ENCODE assay signal across 12 cellular contexts in the genomic region with DNA sequence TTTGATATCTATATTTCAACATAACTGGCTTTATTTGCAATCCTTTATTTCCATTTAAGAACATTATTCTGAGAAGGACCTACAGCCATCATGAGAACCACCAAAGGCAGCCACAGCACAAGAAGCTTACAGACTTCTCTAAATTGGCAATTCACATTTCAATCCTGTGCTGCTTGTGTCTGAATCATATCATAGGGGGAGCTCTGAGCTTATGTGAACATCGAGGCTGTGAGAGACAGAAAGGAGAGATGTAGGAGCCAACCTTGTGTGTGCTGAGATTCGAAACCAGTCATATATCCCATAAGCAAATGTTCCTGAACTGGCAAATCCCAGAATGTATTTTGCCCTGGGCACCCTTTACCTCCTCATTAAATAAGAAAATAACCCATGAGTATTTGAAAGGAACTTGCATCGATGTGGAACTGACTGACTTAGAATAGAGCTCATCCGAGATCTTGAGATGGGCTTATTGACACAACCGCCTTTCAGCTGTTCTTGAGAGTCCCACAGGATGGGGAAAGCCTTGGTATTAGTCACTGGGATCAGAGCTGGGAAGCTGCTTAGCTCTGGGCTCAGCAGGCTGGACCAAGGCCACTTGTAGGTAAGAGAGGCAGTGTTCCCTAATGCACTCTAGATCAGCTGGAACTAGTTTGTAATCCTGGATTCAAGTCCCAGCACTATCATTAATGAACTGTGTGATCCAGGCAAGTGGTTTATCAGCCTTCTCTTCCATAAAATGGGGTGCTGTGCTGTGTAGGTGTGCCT.
A peak's percentile ranks its signal among the peaks of the same experiment; 100 is the strongest.
DNase-seq lines count a peak whose midpoint lies in the region; ATAC-seq, FAIRE-seq and TF ChIP-seq lines count a peak whose summit lies in the region.
"Had no signal": no experiment of that assay in that cellular context is flagged by ENCODE, and none has a peak within 500 bp of the region (broad histone marks: within the 10 kb centered on the region; RNA-seq: fewer than 3 reads in every experiment).

No MANE protein-coding gene starts in this region.

- H3K9me3 ChIP-seq in muscle layer of duodenum (ENCODE audit: control insufficient read depth in 1 of 2, low read length in 2 of 2) (no peaks in the 10 kb centered on the region), HAP-1 (no peaks in the 10 kb centered on the region)

- H3K9me3 Mint-ChIP-seq in naive thymus-derived CD8-positive, alpha-beta T cell = peaks cover 0 to 2% (median 0%) of the 10 kb centered on the region in 9 donors
- H3K9me3 Mint-ChIP-seq: activated naive CD8-positive, alpha-beta T cell treated with anti-CD3 and anti-CD28 coated beads, Interleukin-2, amount 10 ng/mL, durations not matched to agents 7 days and 5 days had no signal

- peak; percentile 29 for FAIRE-seq in D721Med (lab: Jason Lieb, UNC)
- FAIRE-seq: endometrium had no signal

- no peak for ATAC-seq in naive thymus-derived CD8-positive, alpha-beta T cell

- H3K27ac ChIP-seq in caudate nucleus (ENCODE audit: low read depth, low read length) = peak overlapping the region; percentile 29
- peak overlapping the region; percentile 53 for H3K27ac ChIP-seq in muscle layer of duodenum (ENCODE audit: low read length)

- POLR2A ChIA-PET in naive thymus-derived CD8-positive, alpha-beta T cell (lab: Charles Lee) = no interaction called here

- H3K4me1 ChIP-seq in muscle layer of duodenum (ENCODE audit: control insufficient read depth in 1 of 2, insufficient read depth in 2 of 2, low read length in 2 of 2) (peaks cover 13 to 26% of the 10 kb centered on the region in 2 donors), HAP-1 (no peaks in the 10 kb centered on the region)

- peak; percentile 35 for TF ChIP-seq CTCF in D721Med (IDR thresholded peaks at IDR 0.05; ENCODE audit: insufficient read depth, missing control alignments)

- peaks cover 0 to 5% (median 2%) of the 10 kb centered on the region in 5 donors for H3K27me3 Mint-ChIP-seq in naive thymus-derived CD8-positive, alpha-beta T cell

- in situ Hi-C loops in HAP-1 (cut with MboI; ENCODE audit: low sequenced_read_pairs) = no loop called here

- no peak overlapping the region for H3K4me3 ChIP-seq in muscle layer of duodenum (ENCODE audit: low read depth in 1 of 2, low read length in 2 of 2)
- no peak overlapping the region for H3K4me3 ChIP-seq in HAP-1

- no peak overlapping the region for H3K27ac Mint-ChIP-seq in naive thymus-derived CD8-positive, alpha-beta T cell
- H3K27ac Mint-ChIP-seq: activated naive CD8-positive, alpha-beta T cell treated with anti-CD3 and anti-CD28 coated beads, Interleukin-2, amount 10 ng/mL, durations not matched to agents 7 days and 5 days had no signal

- no peaks in the 10 kb centered on the region for H3K36me3 Mint-ChIP-seq in naive thymus-derived CD8-positive, alpha-beta T cell
- H3K36me3 Mint-ChIP-seq: activated naive CD8-positive, alpha-beta T cell treated with anti-CD3 and anti-CD28 coated beads, Interleukin-2, amount 10 ng/mL, durations not matched to agents 7 days and 5 days had no signal

- H3K27me3 ChIP-seq in muscle layer of duodenum (ENCODE audit: low read depth, low read length) (no peaks in the 10 kb centered on the region), HAP-1 (ENCODE audit: low read depth) (no peaks in the 10 kb centered on the region)

- H3K4me1 Mint-ChIP-seq in naive thymus-derived CD8-positive, alpha-beta T cell = peaks cover 0 to 18% (median 3%) of the 10 kb centered on the region in 4 donors

- H3K36me3 ChIP-seq in muscle layer of duodenum (ENCODE audit: control insufficient read depth in 1 of 2, insufficient read depth in 2 of 2, low read length in 2 of 2) (no peaks in the 10 kb centered on the region), HAP-1 (replicated peaks) (no peaks in the 10 kb centered on the region)

- no peak overlapping the region for H3K4me3 Mint-ChIP-seq in naive thymus-derived CD8-positive, alpha-beta T cell
- H3K4me3 Mint-ChIP-seq: activated naive CD8-positive, alpha-beta T cell treated with anti-CD3 and anti-CD28 coated beads, Interleukin-2, amount 10 ng/mL, durations not matched to agents 7 days and 5 days had no signal

- DNase-seq in D721Med (ENCODE audit: insufficient read length, low spot score) = peak; percentile 43
- DNase-seq in Kasumi-1 (lab: John Stamatoyannopoulos, UW) = peak; percentile 15 to 22
- peak in 2 of 61 donors; percentile 12 to 65 for DNase-seq in caudate nucleus (lab: John Stamatoyannopoulos, UW)
- no peak for DNase-seq in naive thymus-derived CD8-positive, alpha-beta T cell
- no peak for DNase-seq in stimulated activated naive CD4-positive, alpha-beta T cell (lab: John Stamatoyannopoulos, UW)
- no peak for DNase-seq in HAP-1 (ENCODE audit: low spot score in 2 of 2)
- DNase-seq in activated T-cell treated with anti-CD3 and anti-CD28 coated beads for 4 hours = no peak
- DNase-seq: activated CD4-positive, alpha-beta T cell treated with anti-CD3 and anti-CD28 coated beads, Interleukin-2, amount 50 U/mL, for 48 hours; activated naive CD8-positive, alpha-beta T cell treated with anti-CD3 and anti-CD28 coated beads, Interleukin-2, amount 10 ng/mL, durations not matched to agents 7 days and 5 days; NCI-H1930 had no signal

Comparison
In these comparisons a context has a peak if more than half of its experiments do, and no peak if none do; other contexts are left out.
1. DNase-seq: peak in D721Med (single experiment) and Kasumi-1 (2 of 2); none in naive thymus-derived CD8-positive, alpha-beta T cell (0 of 10), stimulated activated naive CD4-positive, alpha-beta T cell (0 of 6), HAP-1 (0 of 2) and activated T-cell treated with anti-CD3 and anti-CD28 coated beads for 4 hours (single experiment).